In the genomic region with DNA sequence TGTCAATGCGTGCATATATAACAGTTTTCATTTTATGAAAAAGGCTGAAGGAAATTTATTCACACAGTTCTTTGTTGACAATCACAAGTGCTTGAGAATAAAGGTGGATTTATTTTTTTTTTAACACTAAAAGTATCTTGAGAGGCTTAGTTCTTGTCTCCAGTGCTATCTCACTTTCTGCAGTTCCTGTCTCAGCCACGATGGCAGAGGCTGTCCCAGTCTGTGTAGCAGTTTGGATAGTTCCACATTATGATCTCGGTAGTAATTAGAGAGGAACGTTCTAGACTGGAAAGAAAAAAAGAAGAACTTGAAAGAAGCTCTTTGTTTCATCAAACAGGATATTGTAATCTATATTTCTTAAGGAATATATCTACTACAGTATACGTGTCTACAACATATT, we compare ENCODE assay signal across 29 cellular contexts.
"Had no signal": no experiment of that assay in that cellular context is flagged by ENCODE, and none has a peak within 500 bp of the region (broad histone marks: within the 10 kb centered on the region; RNA-seq: fewer than 3 reads in every experiment).

No MANE protein-coding gene starts in this region.

- H3K4me1 ChIP-seq: pancreas, prostate gland, sigmoid colon, stomach, thyroid gland, upper lobe of right lung had no signal

- DNase-seq: activated CD4-positive, alpha-beta memory T cell treated with anti-CD3 and anti-CD28 coated beads, Interleukin-2, amount 10 ng/mL, durations not matched to agents 7 days and 5 days; activated CD4-positive, alpha-beta T cell treated with anti-CD3 and anti-CD28 coated beads for 1 hour; activated CD4-positive, alpha-beta T cell treated with anti-CD3 and anti-CD28 coated beads, Interleukin-2, amount 10 ng/mL, durations not matched to agents 7 days and 5 days; activated naive CD8-positive, alpha-beta T cell treated with anti-CD3 and anti-CD28 coated beads, Interleukin-2, amount 50 U/mL, for 24 hours; activated T-cell treated with anti-CD3 and anti-CD28 coated beads, Interleukin-2, amount 50 U/mL, for 4 hours; amygdala; caudate nucleus; cortex of kidney; endodermal cell; foreskin fibroblast; head of caudate nucleus; hippocampal formation; immature natural killer cell; midbrain; naive thymus-derived CD4-positive, alpha-beta T cell; nucleus accumbens; pancreas; sigmoid colon; small intestine; stimulated activated CD4-positive, alpha-beta T cell treated with anti-CD3 and anti-CD28 coated beads, Interleukin-1b, Interleukin-23, amount 100 ng/mL, for 48 hours; stimulated activated CD4-positive, alpha-beta T cell treated with anti-CD3 and anti-CD28 coated beads, Interleukin-4, amount 100 ng/mL, for 4 hours; stimulated activated naive B cell treated with anti-CD40 and anti-IgM and Interleukin-4, amounts not matched to agents 10 μg/mL and 1 μg/mL and 100 μg/mL, for 72 hours; stomach; thyroid gland; upper lobe of right lung had no signal

- H3K36me3 ChIP-seq: pancreas, prostate gland, sigmoid colon, stomach, thyroid gland, upper lobe of right lung had no signal

- H3K4me3 ChIP-seq: pancreas, prostate gland, sigmoid colon, stomach, thyroid gland, upper lobe of right lung had no signal

- H3K9me3 ChIP-seq: pancreas, prostate gland, sigmoid colon, stomach, thyroid gland, upper lobe of right lung had no signal

- H3K27ac ChIP-seq: pancreas, prostate gland, sigmoid colon, stomach, thyroid gland, upper lobe of right lung had no signal

- ATAC-seq: activated naive CD8-positive, alpha-beta T cell treated with anti-CD3 and anti-CD28 coated beads, Interleukin-2, amount 50 U/mL, for 24 hours; activated T-cell treated with anti-CD3 and anti-CD28 coated beads, Interleukin-2, amount 50 U/mL, for 4 hours; activated T-helper 17 cell treated with anti-CD3 and anti-CD28 coated beads, Interleukin-2, amount 50 U/mL, for 72 hours; esophagus mucosa; naive thymus-derived CD4-positive, alpha-beta T cell; pancreas; stimulated activated naive B cell treated with anti-CD40 and anti-IgM and Interleukin-4, amounts not matched to agents 10 μg/mL and 1 μg/mL and 100 μg/mL, for 72 hours; upper lobe of right lung had no signal

- FAIRE-seq: pancreas, small intestine, TTC549 had no signal

- H3K27me3 ChIP-seq: pancreas, sigmoid colon, stomach, thyroid gland, upper lobe of right lung had no signal
